In genomic region chr21:46559291-46559983, GRCh38 we compare ENCODE assay signal across 9 cellular contexts. TPM values are rescaled to one million over a fixed set of nuclear protein-coding genes. Genes with fewer than 3 reads are reported as not detected.
DNase-seq lines count a peak whose midpoint lies in the region; ATAC-seq and TF ChIP-seq lines count a peak whose summit lies in the region.
"Had no signal": no experiment of that assay in that cellular context is flagged by ENCODE, and none has a peak within 500 bp of the region (broad histone marks: within the 10 kb centered on the region; RNA-seq: fewer than 3 reads in every experiment).

No MANE protein-coding gene starts in this region.

- peak overlapping the region; percentile 95 for H3K27ac Mint-ChIP-seq in activated CD4-positive, alpha-beta T cell treated with anti-CD3 and anti-CD28 coated beads, Interleukin-2, amount 10 ng/mL, durations not matched to agents 7 days and 5 days

- peak; percentile 17 for TF ChIP-seq POLR2A in GM15510 (IDR thresholded peaks at IDR 0.05; ENCODE audit: borderline replicate concordance, extremely low read depth, insufficient read length)

- ATAC-seq in GM19023 (IDR thresholded peaks at IDR 0.05; ENCODE audit: unreplicated experiment) (no peak), GM18511 (IDR thresholded peaks at IDR 0.05; ENCODE audit: unreplicated experiment) (no peak)

- H3K36me3 Mint-ChIP-seq in activated CD4-positive, alpha-beta T cell treated with anti-CD3 and anti-CD28 coated beads, Interleukin-2, amount 10 ng/mL, durations not matched to agents 7 days and 5 days (ENCODE audit: low read depth) = peaks cover 79% of the 10 kb centered on the region

- peaks cover 68% of the 10 kb centered on the region for H3K4me1 Mint-ChIP-seq in activated CD4-positive, alpha-beta T cell treated with anti-CD3 and anti-CD28 coated beads, Interleukin-2, amount 10 ng/mL, durations not matched to agents 7 days and 5 days

- H3K27me3 Mint-ChIP-seq in activated CD4-positive, alpha-beta T cell treated with anti-CD3 and anti-CD28 coated beads, Interleukin-2, amount 10 ng/mL, durations not matched to agents 7 days and 5 days = no peaks in the 10 kb centered on the region

- DNase-seq in activated CD4-positive, alpha-beta T cell treated with anti-CD3 and anti-CD28 coated beads, Interleukin-2, amount 10 ng/mL, durations not matched to agents 7 days and 5 days = peak; percentile 70
- DNase-seq in effector CD4-positive, alpha-beta T cell = peak; percentile 37
- DNase-seq in stimulated activated CD4-positive, alpha-beta T cell treated with anti-CD3 and anti-CD28 coated beads, Interleukin-2, amount 100 ng/mL, for 4 hours (ENCODE audit: low read depth) = peak; percentile 31
- DNase-seq in SKM-1 (lab: John Stamatoyannopoulos, UW; ENCODE audit: unreplicated experiment) (no peak), NCI-H1436 (lab: John Stamatoyannopoulos, UW) (no peak)
- DNase-seq: NCI-H1092 had no signal

- no peaks in the 10 kb centered on the region for H3K9me3 Mint-ChIP-seq in activated CD4-positive, alpha-beta T cell treated with anti-CD3 and anti-CD28 coated beads, Interleukin-2, amount 10 ng/mL, durations not matched to agents 7 days and 5 days

- POLR2A ChIA-PET in activated CD4-positive, alpha-beta T cell treated with anti-CD3 and anti-CD28 coated beads, Interleukin-2, amount 10 ng/mL, durations not matched to agents 7 days and 5 days (lab: Charles Lee) = interaction anchor here (0.6 to 0.7 kb wide), 2 partner anchors 15 to 80 kb away, joined by 3 to 15 read pairs; no protein-coding TSS in a partner anchor

- peak overlapping the region; percentile 65 for H3K4me3 Mint-ChIP-seq in activated CD4-positive, alpha-beta T cell treated with anti-CD3 and anti-CD28 coated beads, Interleukin-2, amount 10 ng/mL, durations not matched to agents 7 days and 5 days

- CTCF ChIA-PET in activated CD4-positive, alpha-beta T cell treated with anti-CD3 and anti-CD28 coated beads, Interleukin-2, amount 10 ng/mL, durations not matched to agents 7 days and 5 days (lab: Charles Lee) = interaction anchor here (0.7 to 1.6 kb wide), 5 partner anchors 11 to 88 kb away, joined by 3 read pairs; no protein-coding TSS in a partner anchor

RNA-seq across cellular contexts. Expression of gene S100B, which starts 45.4 kb away (rescaled TPM):
- total RNA-seq in activated CD4-positive, alpha-beta T cell treated with anti-CD3 and anti-CD28 coated beads, Interleukin-2, amount 10 ng/mL, durations not matched to agents 7 days and 5 days = under 1 TPM; 0.25 to 0.32 TPM

Comparison
In these comparisons a context has a peak if more than half of its experiments do, and no peak if none do; other contexts are left out.
1. DNase-seq: peak in activated CD4-positive, alpha-beta T cell treated with anti-CD3 and anti-CD28 coated beads, Interleukin-2, amount 10 ng/mL, durations not matched to agents 7 days and 5 days (single experiment), effector CD4-positive, alpha-beta T cell (single experiment) and stimulated activated CD4-positive, alpha-beta T cell treated with anti-CD3 and anti-CD28 coated beads, Interleukin-2, amount 100 ng/mL, for 4 hours (single experiment); none in SKM-1 (single experiment) and NCI-H1436 (single experiment).